Comparison of ENCODE assay signal across 11 cellular contexts in the genomic region with DNA sequence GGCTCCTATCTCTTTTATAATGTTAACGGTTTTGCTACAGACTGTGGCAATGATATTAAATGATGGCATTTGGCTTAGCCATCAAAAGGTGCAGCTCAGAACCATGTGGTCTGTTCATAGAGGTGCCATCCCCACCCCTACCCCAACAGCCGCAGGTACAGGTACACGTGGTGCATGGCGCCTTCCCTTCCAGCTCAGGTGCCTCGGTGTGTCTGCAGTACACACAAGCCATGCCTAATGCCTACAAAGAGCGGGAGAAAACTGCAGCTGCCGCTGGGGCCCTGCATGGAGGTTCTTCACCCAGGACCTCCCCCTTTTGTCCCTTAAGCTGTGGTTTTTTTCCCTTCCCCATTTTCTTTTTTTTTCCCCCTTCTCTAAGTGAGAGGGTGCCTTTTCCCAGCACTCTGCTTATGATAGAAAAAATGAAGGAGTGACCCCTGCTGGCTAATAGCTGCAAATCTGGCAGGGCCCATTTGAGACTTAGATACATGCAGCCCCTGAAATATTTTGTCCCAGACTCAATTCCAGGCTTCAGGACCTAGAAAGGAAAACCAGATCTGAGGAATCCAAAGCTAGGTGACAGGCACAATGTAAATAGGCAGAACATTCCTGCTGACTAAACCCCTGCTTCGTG. TPM values are rescaled to one million over a fixed set of nuclear protein-coding genes. Genes with fewer than 3 reads are reported as not detected.
DNase-seq lines count a peak whose midpoint lies in the region; ATAC-seq and TF ChIP-seq lines count a peak whose summit lies in the region.
"Had no signal": no experiment of that assay in that cellular context is flagged by ENCODE, and none has a peak within 500 bp of the region (broad histone marks: within the 10 kb centered on the region; RNA-seq: fewer than 3 reads in every experiment).

No MANE protein-coding gene starts in this region.

- H3K36me3 ChIP-seq in IMR-90 (ENCODE audit: control insufficient read depth, insufficient read depth, low read length) (no peaks in the 10 kb centered on the region), mammary epithelial cell (ENCODE audit: insufficient read depth, low read length) (no peaks in the 10 kb centered on the region), mesendoderm (ENCODE audit: control insufficient read depth, insufficient read depth, low read length) (no peaks in the 10 kb centered on the region), esophagus squamous epithelium (no peaks in the 10 kb centered on the region)

- H2BK20ac ChIP-seq in IMR-90 (ENCODE audit: low read depth, low read length): no peak overlapping the region

- no peaks in the 10 kb centered on the region for H3K4me1 ChIP-seq in IMR-90 (ENCODE audit: control insufficient read depth, insufficient read depth, low read length)
- no peaks in the 10 kb centered on the region for H3K4me1 ChIP-seq in mammary epithelial cell (ENCODE audit: insufficient read depth, low read length)
- H3K4me1 ChIP-seq in mesendoderm (ENCODE audit: control insufficient read depth, low read depth, low read length): no peaks in the 10 kb centered on the region
- H3K4me1 ChIP-seq in esophagus squamous epithelium: no peaks in the 10 kb centered on the region

- H4K5ac ChIP-seq in IMR-90 (ENCODE audit: low read depth, low read length) (no peak overlapping the region), mesendoderm (ENCODE audit: low read length) (no peak overlapping the region)

- H4K91ac ChIP-seq in IMR-90 (ENCODE audit: insufficient read depth, low read depth, low read length): no peak overlapping the region

- ATAC-seq in IMR-90 (ENCODE audit: low read depth): peak; percentile 67
- ATAC-seq in activated CD4-positive, CD25-positive, alpha-beta regulatory T cell treated with anti-CD3 and anti-CD28 coated beads, Interleukin-2, amount 50 U/mL, for 24 hours: no peak

- no peak overlapping the region for H3K56ac ChIP-seq in IMR-90 (ENCODE audit: extremely low read depth, insufficient read depth, low read length)
- no peak overlapping the region for H3K56ac ChIP-seq in mesendoderm (ENCODE audit: low read length)

- H2BK5ac ChIP-seq in IMR-90 (ENCODE audit: low read depth, low read length, poor library complexity, severe bottlenecking) (no peak overlapping the region), mesendoderm (ENCODE audit: low read length) (no peak overlapping the region)

- in situ Hi-C loops in IMR-90 (cut with MboI; ENCODE audit: low sequenced_read_pairs): no loop called here
- in situ Hi-C loops in mammary epithelial cell (cut with MboI; ENCODE audit: low sequenced_read_pairs in 2 of 2): no loop called here

- H3K79me2 ChIP-seq in mammary epithelial cell (ENCODE audit: insufficient read depth, low read length) (no peaks in the 10 kb centered on the region), mesendoderm (ENCODE audit: control insufficient read depth, insufficient read depth, low read length) (no peaks in the 10 kb centered on the region)

- no peaks in the 10 kb centered on the region for H3K9me3 ChIP-seq in IMR-90 (ENCODE audit: control insufficient read depth, insufficient read depth, low read length)
- H3K9me3 ChIP-seq in mammary epithelial cell (replicated peaks; ENCODE audit: insufficient read depth, low read length): no peaks in the 10 kb centered on the region
- H3K9me3 ChIP-seq in esophagus squamous epithelium: peaks cover 0 to 15% (median 0%) of the 10 kb centered on the region in 3 donors

- H4K20me1 ChIP-seq in IMR-90 (ENCODE audit: insufficient read depth, low read length) (no peaks in the 10 kb centered on the region), mammary epithelial cell (ENCODE audit: insufficient read depth, low read length) (no peaks in the 10 kb centered on the region)

- H3K27me3 ChIP-seq in IMR-90 (ENCODE audit: control insufficient read depth, insufficient read depth, low read length) (no peaks in the 10 kb centered on the region), mammary epithelial cell (ENCODE audit: insufficient read depth, low read length) (no peaks in the 10 kb centered on the region), mesendoderm (ENCODE audit: insufficient read depth, low read length, poor library complexity) (no peaks in the 10 kb centered on the region), esophagus squamous epithelium (peaks cover 0 to 10% (median 0%) of the 10 kb centered on the region in 4 donors)

- 67% methylated on average over 2 of the region's 8 CpGs; no CpG with 5 or more reads in 1 of the 2 experiments for WGBS in IMR-90 (ENCODE audit: extremely low coverage in 2 of 2, insufficient read length in 1 of 2), 2 experiments
- WGBS in mammary epithelial cell (ENCODE audit: low coverage, missing lambda C conversion rate): 76% methylated on average over 8 of the region's 8 CpGs
- no CpG with 5 or more reads among the region's 8 CpGs for WGBS in mesendoderm (ENCODE audit: extremely low coverage, insufficient coverage, low lambda C conversion rate)
- WGBS in esophagus squamous epithelium, 2 donors: 77 to 85% methylated on average over 8 of the region's 8 CpGs

- H2BK120ac ChIP-seq in IMR-90 (ENCODE audit: low read depth, low read length) (no peak overlapping the region), mesendoderm (ENCODE audit: low read depth, low read length) (no peak overlapping the region)

- TF ChIP-seq CTCF in GM10248 (IDR thresholded peaks at IDR 0.05; ENCODE audit: control extremely low read depth, extremely low read depth, low read depth, missing control alignments) (no peak), IMR-90 (conservative IDR thresholded peaks at IDR 0.05; ENCODE audit: low read depth, low read length) (peak; percentile 39), mammary epithelial cell (conservative IDR thresholded peaks at IDR 0.05 in 1 of 2, IDR thresholded peaks at IDR 0.05 in 1 of 2; ENCODE audit: extremely low read depth in 1 of 2, insufficient read depth in 1 of 2, low read depth in 1 of 2, low read length in 2 of 2) (peak; percentile 30 to 47), esophagus squamous epithelium (IDR thresholded peaks at IDR 0.05) (peak in 2 of 6 experiments; percentile 10 to 35)

- H3K4me3 ChIP-seq in IMR-90 (ENCODE audit: insufficient read depth, low read depth, low read length) (no peak overlapping the region), mammary epithelial cell (replicated peaks in 1 of 3; ENCODE audit: insufficient read depth in 1 of 3, low read depth in 2 of 3, low read length in 3 of 3) (no peak overlapping the region), mesendoderm (ENCODE audit: low read length) (no peak overlapping the region), esophagus squamous epithelium (no peak overlapping the region)

- DNase-seq in GM10248 (ENCODE audit: extremely low spot score) (peak; percentile 25), IMR-90 (peak; percentile 16), mammary epithelial cell (no peak), mesendoderm (peak; percentile 45), NCI-H446 (lab: John Stamatoyannopoulos, UW) (no peak), esophagus squamous epithelium (lab: John Stamatoyannopoulos, UW) (no peak), activated T-cell treated with anti-CD3 and anti-CD28 coated beads for 4 hours (no peak)
- DNase-seq: cerebellar nuclear complex, islet precursor cell, posterior cingulate gyrus had no signal

- H2AK5ac ChIP-seq in IMR-90 (ENCODE audit: low read depth, low read length) (no peak overlapping the region), mesendoderm (ENCODE audit: low read length) (no peak overlapping the region)

- TF ChIP-seq POLR2A in IMR-90 (IDR thresholded peaks at IDR 0.05; ENCODE audit: low read depth, low read length): no peak
- TF ChIP-seq POLR2A in esophagus squamous epithelium (IDR thresholded peaks at IDR 0.05): no peak

- H3K14ac ChIP-seq in IMR-90 (replicated peaks; ENCODE audit: low read depth, low read length): no peak overlapping the region

- H2AFZ ChIP-seq in IMR-90 (replicated peaks; ENCODE audit: low read length, poor library complexity) (no peak overlapping the region), mammary epithelial cell (ENCODE audit: low read depth, low read length) (no peak overlapping the region)

- no peak overlapping the region for H3K4me2 ChIP-seq in IMR-90 (ENCODE audit: low read depth, low read length)
- no peak overlapping the region for H3K4me2 ChIP-seq in mammary epithelial cell (ENCODE audit: insufficient read depth, low read depth, low read length)
- no peak overlapping the region for H3K4me2 ChIP-seq in mesendoderm (ENCODE audit: low read length)

- H3K18ac ChIP-seq in IMR-90 (ENCODE audit: low read depth, low read length) (no peak overlapping the region), mesendoderm (ENCODE audit: low read length) (no peak overlapping the region)

- BruUV-seq in IMR-90 (replicated peaks; lab: Mats Ljungman, UMichigan): no TSS peak
- BruUV-seq in mammary epithelial cell (replicated peaks; lab: Mats Ljungman, UMichigan): no TSS peak

- no peak overlapping the region for H3K23ac ChIP-seq in IMR-90 (ENCODE audit: low read depth, low read length)
- no peak overlapping the region for H3K23ac ChIP-seq in mesendoderm (ENCODE audit: low read length)

- no peak overlapping the region for H3K4ac ChIP-seq in IMR-90 (ENCODE audit: low read depth, low read length)
- H3K4ac ChIP-seq in mesendoderm (ENCODE audit: low read depth, low read length): no peak overlapping the region

- no peak overlapping the region for H2AK9ac ChIP-seq in IMR-90 (replicated peaks; ENCODE audit: low read depth, low read length, poor library complexity)

- H3K79me1 ChIP-seq in IMR-90 (ENCODE audit: low read depth in 1 of 2, low read length in 2 of 2) (no peaks in the 10 kb centered on the region), mesendoderm (ENCODE audit: low read length) (no peaks in the 10 kb centered on the region)

- intact Hi-C loops in IMR-90 (cut with micrococcal nuclease) (loop anchor here (1.0 kb wide), 1 partner anchor 364 kb away; no protein-coding TSS in a partner anchor), mammary epithelial cell (cut with micrococcal nuclease) (loop anchor here (1.0 to 5.0 kb wide), 2 partner anchors 59 to 364 kb away; no protein-coding TSS in a partner anchor), esophagus squamous epithelium (cut with DNase I) (no loop called here)

- no peak overlapping the region for H2BK15ac ChIP-seq in IMR-90 (ENCODE audit: low read depth, low read length)
- H2BK15ac ChIP-seq in mesendoderm (replicated peaks; ENCODE audit: low read depth): no peak overlapping the region

- H4K8ac ChIP-seq in IMR-90 (ENCODE audit: low read depth in 2 of 2, low read length in 2 of 2): no peak overlapping the region
- no peak overlapping the region for H4K8ac ChIP-seq in mesendoderm (ENCODE audit: low read depth, low read length)

- TF ChIP-seq RAD21 in IMR-90 (IDR thresholded peaks at IDR 0.05; ENCODE audit: low read length): no peak

- no peak overlapping the region for H3K9ac ChIP-seq in IMR-90 (ENCODE audit: low read depth, low read length)
- no peak overlapping the region for H3K9ac ChIP-seq in mammary epithelial cell (ENCODE audit: insufficient read depth, low read length)
- H3K9ac ChIP-seq in mesendoderm (ENCODE audit: low read length): no peak overlapping the region

- H3K27ac ChIP-seq in IMR-90 (ENCODE audit: insufficient read depth, low read length) (no peak overlapping the region), mammary epithelial cell (ENCODE audit: insufficient read depth, low read depth, low read length) (no peak overlapping the region), mesendoderm (ENCODE audit: low read depth, low read length) (no peak overlapping the region), esophagus squamous epithelium (no peak overlapping the region)

- CTCF ChIA-PET in GM10248 (lab: Yijun Ruan, JAX) (interaction anchor here (2.0 to 3.5 kb wide), 2 partner anchors 13 to 364 kb away, joined by 16 to 17 read pairs; no protein-coding TSS in a partner anchor), IMR-90 (lab: Yijun Ruan, JAX) (interaction anchor here (1.6 kb wide), 1 partner anchor 364 kb away, joined by 6 read pairs; no protein-coding TSS in a partner anchor), mammary epithelial cell (lab: Charles Lee; ENCODE audit: low non-redundant PET) (interaction anchor here (0.8 kb wide), 1 partner anchor 364 kb away, joined by 18 read pairs; no protein-coding TSS in a partner anchor)

- no peaks in the 10 kb centered on the region for H3K9me1 ChIP-seq in IMR-90 (ENCODE audit: insufficient read depth, low read length)

- POLR2A ChIA-PET in GM10248 (lab: Yijun Ruan, JAX): no interaction called here
- POLR2A ChIA-PET in IMR-90 (lab: Charles Lee; ENCODE audit: unreplicated experiment): no interaction called here

- dilution Hi-C loops in IMR-90 (cut with HindIII; ENCODE audit: low sequenced_read_pairs, unreplicated experiment): no loop called here
- dilution Hi-C loops in mammary epithelial cell (cut with HindIII; ENCODE audit: low sequenced_read_pairs): no loop called here

RNA-seq across cellular contexts. Expression of a gene that starts 6.5 kb away (rescaled TPM):
- total RNA-seq in IMR-90 (2012; rRNA removed) (not detected in 2 replicates), mammary epithelial cell (not detected), esophagus squamous epithelium (not detected)
- polyA plus RNA-seq in IMR-90 (2012; rRNA removed) (not detected in 2 replicates), mammary epithelial cell (not detected)
- not detected in 2 replicates for polyA plus RNA-seq in IMR-90 (2012; cell fraction: cytosol; rRNA removed)
- polyA plus RNA-seq in IMR-90 (2012; cell fraction: nucleus; rRNA removed; ENCODE audit: low replicate concordance): not detected in 2 replicates
- not detected for polyA minus RNA-seq in mammary epithelial cell
- polyA plus RNA-seq in mesendoderm (2013, experiment 1 of 2): not detected
- not detected for polyA plus RNA-seq in mesendoderm (2013, experiment 2 of 2)

RNA-seq across cellular contexts. Expression of a gene that starts 30.1 kb away (rescaled TPM):
- not detected in 2 replicates for total RNA-seq in IMR-90 (2012; rRNA removed)
- not detected in 2 replicates for polyA plus RNA-seq in IMR-90 (2012; rRNA removed)
- polyA plus RNA-seq in IMR-90 (2012; cell fraction: cytosol; rRNA removed): not detected in 2 replicates
- not detected in 2 replicates for polyA plus RNA-seq in IMR-90 (2012; cell fraction: nucleus; rRNA removed; ENCODE audit: low replicate concordance)
- not detected for total RNA-seq in mammary epithelial cell
- polyA plus RNA-seq in mammary epithelial cell: not detected
- not detected for polyA minus RNA-seq in mammary epithelial cell
- polyA plus RNA-seq in mesendoderm (2013, experiment 1 of 2): not detected
- polyA plus RNA-seq in mesendoderm (2013, experiment 2 of 2): not detected
- not detected for total RNA-seq in esophagus squamous epithelium

RNA-seq across cellular contexts. Expression of a gene that starts 42.4 kb away (rescaled TPM):
- total RNA-seq in IMR-90 (2012; rRNA removed): not detected in 2 replicates
- polyA plus RNA-seq in IMR-90 (2012; rRNA removed): not detected in 2 replicates
- not detected in 2 replicates for polyA plus RNA-seq in IMR-90 (2012; cell fraction: cytosol; rRNA removed)
- not detected in 2 replicates for polyA plus RNA-seq in IMR-90 (2012; cell fraction: nucleus; rRNA removed; ENCODE audit: low replicate concordance)
- total RNA-seq in mammary epithelial cell: not detected
- not detected for polyA plus RNA-seq in mammary epithelial cell
- polyA minus RNA-seq in mammary epithelial cell: not detected
- polyA plus RNA-seq in mesendoderm (2013, experiment 1 of 2): not detected
- not detected for polyA plus RNA-seq in mesendoderm (2013, experiment 2 of 2)
- not detected for total RNA-seq in esophagus squamous epithelium

RNA-seq across cellular contexts. Expression of a gene that starts 56.6 kb away (rescaled TPM):
- total RNA-seq in IMR-90 (2012; rRNA removed) (8.1 and 8.4 TPM in 2 replicates), mammary epithelial cell (10 to 100 TPM in 1 of 2 donors, 1 to 10 TPM in 1; 9.6 to 13.7 TPM), esophagus squamous epithelium (10 to 100 TPM in 2 of 4 donors, 1 to 10 TPM in 2; 6.2 to 12.1 (median 10.0) TPM)
- polyA plus RNA-seq in IMR-90 (2012; rRNA removed) (6.5 and 8.1 TPM in 2 replicates), mammary epithelial cell (5.1 TPM)
- 3.8 and 5.7 TPM in 2 replicates for polyA plus RNA-seq in IMR-90 (2012; cell fraction: cytosol; rRNA removed)
- polyA plus RNA-seq in IMR-90 (2012; cell fraction: nucleus; rRNA removed; ENCODE audit: low replicate concordance): 5.7 and 14.6 TPM in 2 replicates
- 12.7 TPM for polyA minus RNA-seq in mammary epithelial cell
- 3.5 TPM for polyA plus RNA-seq in mesendoderm (2013, experiment 1 of 2)
- 3.2 TPM for polyA plus RNA-seq in mesendoderm (2013, experiment 2 of 2)

Comparison
In these comparisons a context has a peak if more than half of its experiments do, and no peak if none do; other contexts are left out.
1. DNase-seq: peak in GM10248 (single experiment), IMR-90 (single experiment) and mesendoderm (single experiment); none in mammary epithelial cell (single experiment), NCI-H446 (0 of 2), esophagus squamous epithelium (single experiment) and activated T-cell treated with anti-CD3 and anti-CD28 coated beads for 4 hours (single experiment).